16 cellular contexts compared by ENCODE assay signal in genomic region chr11:56799691-56800090, GRCh38. TPM values are rescaled to one million over a fixed set of nuclear protein-coding genes. Genes with fewer than 3 reads are reported as not detected.
DNase-seq lines count a peak whose midpoint lies in the region; TF ChIP-seq lines count a peak whose summit lies in the region.
"Had no signal": no experiment of that assay in that cellular context is flagged by ENCODE, and none has a peak within 500 bp of the region (broad histone marks: within the 10 kb centered on the region; RNA-seq: fewer than 3 reads in every experiment).

No MANE protein-coding gene starts in this region.

- CTCF ChIA-PET in A673 (lab: Charles Lee): no interaction called here

- H3K4me1 ChIP-seq in A673 (ENCODE audit: insufficient read depth, low read length, poor library complexity, severe bottlenecking): no peaks in the 10 kb centered on the region
- H3K4me1 ChIP-seq: BLaER1 treated with 17β-estradiol and CSF1 and Interleukin-3, amounts not matched to agents 10 nM and 100 nM; Caco-2 had no signal

- DNase-seq in A673 (ENCODE audit: low spot score): peak; percentile 43
- DNase-seq in NCI-H1048 (lab: John Stamatoyannopoulos, UW): peak; percentile 15
- DNase-seq in NCI-H1092 (lab: John Stamatoyannopoulos, UW): no peak
- DNase-seq in AML-193 (lab: John Stamatoyannopoulos, UW): no peak
- no peak for DNase-seq in GM13976 (ENCODE audit: low spot score)
- DNase-seq: 8988T; ACHN; Caco-2; Calu3; CD4-positive, alpha-beta T cell; CD8-positive, alpha-beta T cell; DMS79 treated with DMSO at 0.1 percent for 48 hours; GF-D8 had no signal

- no peaks in the 10 kb centered on the region for H3K9me3 ChIP-seq in A673 (ENCODE audit: low read depth, low read length, poor library complexity, severe bottlenecking)
- H3K9me3 ChIP-seq: BLaER1 treated with 17β-estradiol and CSF1 and Interleukin-3, amounts not matched to agents 10 nM and 100 nM; Caco-2 had no signal

- POLR2A ChIA-PET in A673 (lab: Charles Lee; ENCODE audit: low non-redundant PET): no interaction called here

- H3K27me3 ChIP-seq in A673 (replicated peaks; ENCODE audit: insufficient read depth, low read depth, low read length, poor library complexity): no peaks in the 10 kb centered on the region
- H3K27me3 ChIP-seq: BLaER1 treated with 17β-estradiol and CSF1 and Interleukin-3, amounts not matched to agents 10 nM and 100 nM had no signal

- H3K27ac ChIP-seq in A673 (ENCODE audit: low read depth, low read length, poor library complexity, severe bottlenecking): no peak overlapping the region
- H3K27ac ChIP-seq: BLaER1 treated with 17β-estradiol and CSF1 and Interleukin-3, amounts not matched to agents 10 nM and 100 nM; C4-2B had no signal

- no peaks in the 10 kb centered on the region for H3K36me3 ChIP-seq in A673 (ENCODE audit: insufficient read depth, low read length, poor library complexity, severe bottlenecking)
- H3K36me3 ChIP-seq: BLaER1 treated with 17β-estradiol and CSF1 and Interleukin-3, amounts not matched to agents 10 nM and 100 nM had no signal

- intact Hi-C loops in A673 (cut with micrococcal nuclease; ENCODE audit: unreplicated experiment): no loop called here

- BruUV-seq in A673 (replicated peaks; lab: Mats Ljungman, UMichigan): no TSS peak

- no peak for TF ChIP-seq CTCF in A673 (conservative IDR thresholded peaks at IDR 0.05; ENCODE audit: low read depth, low read length)
- no peak for TF ChIP-seq CTCF in GM13976 (IDR thresholded peaks at IDR 0.05; ENCODE audit: borderline replicate concordance, control extremely low read depth, extremely low read depth, insufficient read depth, missing control alignments)

- no peak overlapping the region for H3K4me3 ChIP-seq in A673 (ENCODE audit: low read depth, low read length, poor library complexity, severe bottlenecking)
- H3K4me3 ChIP-seq: BLaER1 treated with 17β-estradiol and CSF1 and Interleukin-3, amounts not matched to agents 10 nM and 100 nM had no signal

- in situ Hi-C loops in GM13976 (cut with MboI; ENCODE audit: low sequenced_read_pairs, unreplicated experiment): loop anchor here (25.0 kb wide), 1 partner anchor 862 kb away; the partner anchor contains the start of gene OR5I1

RNA-seq across cellular contexts. Expression of gene OR9G4, which starts 51.2 kb away (rescaled TPM):
- total RNA-seq in A673 (2021): not detected in 2 replicates
- total RNA-seq: B cell; Caco-2; Calu3; CD4-positive, alpha-beta T cell; CD8-positive, alpha-beta T cell had no signal

Comparison
In these comparisons a context has a peak if more than half of its experiments do, and no peak if none do; other contexts are left out.
1. DNase-seq: peak in A673 (single experiment) and NCI-H1048 (single experiment); none in NCI-H1092 (single experiment), AML-193 (0 of 2) and GM13976 (single experiment).